In the genomic region with DNA sequence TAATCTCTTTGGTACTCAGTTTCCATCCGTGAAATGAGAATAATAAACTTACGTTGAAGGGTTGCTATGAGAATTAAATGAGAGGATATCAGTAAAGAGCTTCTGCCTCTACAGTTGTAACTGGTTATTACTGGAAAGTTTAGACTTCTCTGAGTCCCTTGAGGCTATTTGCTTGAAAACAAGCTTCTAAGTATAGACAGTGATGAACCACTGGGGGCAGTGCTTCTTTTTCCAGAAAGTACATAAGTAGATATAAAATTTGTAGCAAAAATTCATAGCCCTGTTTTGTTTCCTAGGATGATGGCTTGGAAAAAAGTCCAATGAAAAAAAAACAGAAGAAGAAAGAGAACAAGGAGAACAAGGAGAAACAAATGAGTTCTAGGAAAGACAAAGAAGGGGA, we compare ENCODE assay signal across 1 cellular context.
TF ChIP-seq lines count a peak whose summit lies in the region.

No MANE protein-coding gene starts in this region.

TF ChIP-seq in GM23338, 12 proteins besides CTCF, POLR2A, EP300 and RAD21 (continued from another document):
- TF ChIP-seq, protein P1, sequence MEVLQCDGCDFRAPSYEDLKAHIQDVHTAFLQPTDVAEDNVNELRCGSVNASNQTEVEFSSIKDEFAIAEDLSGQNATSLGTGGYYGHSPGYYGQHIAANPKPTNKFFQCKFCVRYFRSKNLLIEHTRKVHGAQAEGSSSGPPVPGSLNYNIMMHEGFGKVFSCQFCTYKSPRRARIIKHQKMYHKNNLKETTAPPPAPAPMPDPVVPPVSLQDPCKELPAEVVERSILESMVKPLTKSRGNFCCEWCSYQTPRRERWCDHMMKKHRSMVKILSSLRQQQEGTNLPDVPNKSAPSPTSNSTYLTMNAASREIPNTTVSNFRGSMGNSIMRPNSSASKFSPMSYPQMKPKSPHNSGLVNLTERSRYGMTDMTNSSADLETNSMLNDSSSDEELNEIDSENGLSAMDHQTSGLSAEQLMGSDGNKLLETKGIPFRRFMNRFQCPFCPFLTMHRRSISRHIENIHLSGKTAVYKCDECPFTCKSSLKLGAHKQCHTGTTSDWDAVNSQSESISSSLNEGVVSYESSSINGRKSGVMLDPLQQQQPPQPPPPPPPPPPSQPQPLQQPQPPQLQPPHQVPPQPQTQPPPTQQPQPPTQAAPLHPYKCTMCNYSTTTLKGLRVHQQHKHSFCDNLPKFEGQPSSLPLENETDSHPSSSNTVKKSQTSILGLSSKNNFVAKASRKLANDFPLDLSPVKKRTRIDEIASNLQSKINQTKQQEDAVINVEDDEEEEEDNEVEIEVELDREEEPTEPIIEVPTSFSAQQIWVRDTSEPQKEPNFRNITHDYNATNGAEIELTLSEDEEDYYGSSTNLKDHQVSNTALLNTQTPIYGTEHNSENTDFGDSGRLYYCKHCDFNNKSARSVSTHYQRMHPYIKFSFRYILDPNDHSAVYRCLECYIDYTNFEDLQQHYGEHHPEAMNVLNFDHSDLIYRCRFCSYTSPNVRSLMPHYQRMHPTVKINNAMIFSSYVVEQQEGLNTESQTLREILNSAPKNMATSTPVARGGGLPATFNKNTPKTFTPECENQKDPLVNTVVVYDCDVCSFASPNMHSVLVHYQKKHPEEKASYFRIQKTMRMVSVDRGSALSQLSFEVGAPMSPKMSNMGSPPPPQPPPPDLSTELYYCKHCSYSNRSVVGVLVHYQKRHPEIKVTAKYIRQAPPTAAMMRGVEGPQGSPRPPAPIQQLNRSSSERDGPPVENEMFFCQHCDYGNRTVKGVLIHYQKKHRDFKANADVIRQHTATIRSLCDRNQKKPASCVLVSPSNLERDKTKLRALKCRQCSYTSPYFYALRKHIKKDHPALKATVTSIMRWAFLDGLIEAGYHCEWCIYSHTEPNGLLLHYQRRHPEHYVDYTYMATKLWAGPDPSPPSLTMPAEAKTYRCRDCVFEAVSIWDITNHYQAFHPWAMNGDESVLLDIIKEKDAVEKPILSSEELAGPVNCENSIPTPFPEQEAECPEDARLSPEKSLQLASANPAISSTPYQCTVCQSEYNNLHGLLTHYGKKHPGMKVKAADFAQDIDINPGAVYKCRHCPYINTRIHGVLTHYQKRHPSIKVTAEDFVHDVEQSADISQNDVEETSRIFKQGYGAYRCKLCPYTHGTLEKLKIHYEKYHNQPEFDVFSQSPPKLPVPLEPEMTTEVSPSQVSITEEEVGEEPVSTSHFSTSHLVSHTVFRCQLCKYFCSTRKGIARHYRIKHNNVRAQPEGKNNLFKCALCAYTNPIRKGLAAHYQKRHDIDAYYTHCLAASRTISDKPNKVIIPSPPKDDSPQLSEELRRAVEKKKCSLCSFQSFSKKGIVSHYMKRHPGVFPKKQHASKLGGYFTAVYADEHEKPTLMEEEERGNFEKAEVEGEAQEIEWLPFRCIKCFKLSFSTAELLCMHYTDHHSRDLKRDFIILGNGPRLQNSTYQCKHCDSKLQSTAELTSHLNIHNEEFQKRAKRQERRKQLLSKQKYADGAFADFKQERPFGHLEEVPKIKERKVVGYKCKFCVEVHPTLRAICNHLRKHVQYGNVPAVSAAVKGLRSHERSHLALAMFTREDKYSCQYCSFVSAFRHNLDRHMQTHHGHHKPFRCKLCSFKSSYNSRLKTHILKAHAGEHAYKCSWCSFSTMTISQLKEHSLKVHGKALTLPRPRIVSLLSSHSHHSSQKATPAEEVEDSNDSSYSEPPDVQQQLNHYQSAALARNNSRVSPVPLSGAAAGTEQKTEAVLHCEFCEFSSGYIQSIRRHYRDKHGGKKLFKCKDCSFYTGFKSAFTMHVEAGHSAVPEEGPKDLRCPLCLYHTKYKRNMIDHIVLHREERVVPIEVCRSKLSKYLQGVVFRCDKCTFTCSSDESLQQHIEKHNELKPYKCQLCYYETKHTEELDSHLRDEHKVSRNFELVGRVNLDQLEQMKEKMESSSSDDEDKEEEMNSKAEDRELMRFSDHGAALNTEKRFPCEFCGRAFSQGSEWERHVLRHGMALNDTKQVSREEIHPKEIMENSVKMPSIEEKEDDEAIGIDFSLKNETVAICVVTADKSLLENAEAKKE (CRISPR knock-in tag; IDR thresholded peaks at IDR 0.05), result no peak
- no peak for TF ChIP-seq STAT1 (IDR thresholded peaks at IDR 0.05; ENCODE audit: unreplicated experiment)
- TF ChIP-seq, protein P2, sequence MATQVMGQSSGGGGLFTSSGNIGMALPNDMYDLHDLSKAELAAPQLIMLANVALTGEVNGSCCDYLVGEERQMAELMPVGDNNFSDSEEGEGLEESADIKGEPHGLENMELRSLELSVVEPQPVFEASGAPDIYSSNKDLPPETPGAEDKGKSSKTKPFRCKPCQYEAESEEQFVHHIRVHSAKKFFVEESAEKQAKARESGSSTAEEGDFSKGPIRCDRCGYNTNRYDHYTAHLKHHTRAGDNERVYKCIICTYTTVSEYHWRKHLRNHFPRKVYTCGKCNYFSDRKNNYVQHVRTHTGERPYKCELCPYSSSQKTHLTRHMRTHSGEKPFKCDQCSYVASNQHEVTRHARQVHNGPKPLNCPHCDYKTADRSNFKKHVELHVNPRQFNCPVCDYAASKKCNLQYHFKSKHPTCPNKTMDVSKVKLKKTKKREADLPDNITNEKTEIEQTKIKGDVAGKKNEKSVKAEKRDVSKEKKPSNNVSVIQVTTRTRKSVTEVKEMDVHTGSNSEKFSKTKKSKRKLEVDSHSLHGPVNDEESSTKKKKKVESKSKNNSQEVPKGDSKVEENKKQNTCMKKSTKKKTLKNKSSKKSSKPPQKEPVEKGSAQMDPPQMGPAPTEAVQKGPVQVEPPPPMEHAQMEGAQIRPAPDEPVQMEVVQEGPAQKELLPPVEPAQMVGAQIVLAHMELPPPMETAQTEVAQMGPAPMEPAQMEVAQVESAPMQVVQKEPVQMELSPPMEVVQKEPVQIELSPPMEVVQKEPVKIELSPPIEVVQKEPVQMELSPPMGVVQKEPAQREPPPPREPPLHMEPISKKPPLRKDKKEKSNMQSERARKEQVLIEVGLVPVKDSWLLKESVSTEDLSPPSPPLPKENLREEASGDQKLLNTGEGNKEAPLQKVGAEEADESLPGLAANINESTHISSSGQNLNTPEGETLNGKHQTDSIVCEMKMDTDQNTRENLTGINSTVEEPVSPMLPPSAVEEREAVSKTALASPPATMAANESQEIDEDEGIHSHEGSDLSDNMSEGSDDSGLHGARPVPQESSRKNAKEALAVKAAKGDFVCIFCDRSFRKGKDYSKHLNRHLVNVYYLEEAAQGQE (IDR thresholded peaks at IDR 0.05; ENCODE audit: unreplicated experiment), result no peak
- TF ChIP-seq ZNF114 (CRISPR knock-in tag; IDR thresholded peaks at IDR 0.05), result no peak
- TF ChIP-seq, protein P3, sequence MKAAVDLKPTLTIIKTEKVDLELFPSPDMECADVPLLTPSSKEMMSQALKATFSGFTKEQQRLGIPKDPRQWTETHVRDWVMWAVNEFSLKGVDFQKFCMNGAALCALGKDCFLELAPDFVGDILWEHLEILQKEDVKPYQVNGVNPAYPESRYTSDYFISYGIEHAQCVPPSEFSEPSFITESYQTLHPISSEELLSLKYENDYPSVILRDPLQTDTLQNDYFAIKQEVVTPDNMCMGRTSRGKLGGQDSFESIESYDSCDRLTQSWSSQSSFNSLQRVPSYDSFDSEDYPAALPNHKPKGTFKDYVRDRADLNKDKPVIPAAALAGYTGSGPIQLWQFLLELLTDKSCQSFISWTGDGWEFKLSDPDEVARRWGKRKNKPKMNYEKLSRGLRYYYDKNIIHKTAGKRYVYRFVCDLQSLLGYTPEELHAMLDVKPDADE (IDR thresholded peaks at IDR 0.05), result no peak
- no peak for TF ChIP-seq JUNB (IDR thresholded peaks at IDR 0.05; ENCODE audit: unreplicated experiment)
- no peak for TF ChIP-seq NANOG (IDR thresholded peaks at IDR 0.05; ENCODE audit: borderline replicate concordance)
- TF ChIP-seq ZNF331 (CRISPR knock-in tag; IDR thresholded peaks at IDR 0.05; ENCODE audit: low read depth), result no peak
